In genomic region chr2:27690052-27690451, GRCh38 we compare ENCODE assay signal across 21 cellular contexts.
"Had no signal": no experiment of that assay in that cellular context is flagged by ENCODE, and none has a peak within 500 bp of the region (broad histone marks: within the 10 kb centered on the region; RNA-seq: fewer than 3 reads in every experiment).

No MANE protein-coding gene starts in this region.

- H3K27me3 ChIP-seq: dorsolateral prefrontal cortex, esophagus squamous epithelium, sigmoid colon, stomach, transverse colon had no signal

- H3K4me1 Mint-ChIP-seq: nephron had no signal

- H3K9me3 ChIP-seq: esophagus squamous epithelium, left ventricle myocardium inferior, lower lobe of right lung, sigmoid colon, stomach, thoracic aorta, transverse colon had no signal

- H3K27ac Mint-ChIP-seq: nephron had no signal

- H3K27ac ChIP-seq: esophagus squamous epithelium, left ventricle myocardium inferior, lower lobe of right lung, parathyroid adenoma, sigmoid colon, stomach, thoracic aorta, transverse colon had no signal

- H3K4me1 ChIP-seq: left ventricle myocardium inferior, lower lobe of right lung, parathyroid adenoma, sigmoid colon, stomach, transverse colon had no signal

- H3K9me3 Mint-ChIP-seq: naive B cell, nephron had no signal

- H3K27me3 Mint-ChIP-seq: naive B cell had no signal

- DNase-seq: cortex of kidney; dorsolateral prefrontal cortex; effector CD8-positive, alpha-beta T cell; esophagus squamous epithelium; kidney; left cardiac atrium; left ventricle myocardium inferior; lower lobe of right lung; mesenchymal stem cell; naive B cell; occipital lobe; sigmoid colon; small intestine; stimulated activated CD4-positive, alpha-beta T cell treated with anti-CD3 and anti-CD28 coated beads, Interleukin-12 subunit alpha, Interleukin-12 subunit beta, amount 100 ng/mL, for 4 hours; stimulated activated naive CD4-positive, alpha-beta T cell; stomach; substantia nigra; transverse colon had no signal

- H3K4me3 ChIP-seq: dorsolateral prefrontal cortex, esophagus squamous epithelium, left ventricle myocardium inferior, lower lobe of right lung, sigmoid colon, stomach, thoracic aorta, transverse colon had no signal

- ATAC-seq: left cardiac atrium, lower lobe of right lung had no signal

- H3K4me3 Mint-ChIP-seq: naive B cell, nephron had no signal
